8 cellular contexts compared by ENCODE assay signal in the genomic region with DNA sequence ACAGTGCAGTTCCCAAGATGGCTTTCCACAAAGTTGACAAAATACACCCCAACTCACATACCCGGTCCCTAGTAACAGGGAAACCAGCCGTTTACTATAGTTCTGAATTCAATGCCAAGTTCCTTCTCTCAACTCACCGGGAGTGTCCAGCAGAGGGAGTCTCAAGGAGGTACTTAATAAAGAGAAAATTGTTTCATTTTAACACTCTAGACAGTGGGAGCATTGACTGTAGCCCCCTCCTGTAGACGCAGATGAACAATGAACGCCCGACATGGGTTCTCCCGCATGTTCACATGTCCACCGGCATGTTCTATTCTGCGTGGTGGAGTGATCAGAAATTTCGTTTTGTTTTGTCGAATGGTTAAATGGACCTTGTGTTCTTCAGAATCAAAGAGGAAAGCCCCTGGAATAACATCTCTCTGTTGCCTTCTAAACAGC. TPM values are rescaled to one million over a fixed set of nuclear protein-coding genes. Genes with fewer than 3 reads are reported as not detected.
DNase-seq lines count a peak whose midpoint lies in the region; ATAC-seq and TF ChIP-seq lines count a peak whose summit lies in the region.

No MANE protein-coding gene starts in this region.

- TF ChIP-seq CTCF in WERI-Rb-1 (IDR thresholded peaks at IDR 0.05; ENCODE audit: low read depth, low read length) (peak; percentile 48), chondrocyte (IDR thresholded peaks at IDR 0.05) (peak; percentile 89)

- no peaks in the 10 kb centered on the region for H3K9me3 ChIP-seq in WERI-Rb-1 (ENCODE audit: severe bottlenecking)

- peak overlapping the region; percentile 92 for H3K4me3 Mint-ChIP-seq in chondrocyte (ENCODE audit: unreplicated experiment)

- H3K36me3 ChIP-seq in WERI-Rb-1, result peaks cover 35% of the 10 kb centered on the region

- DNase-seq in D341Med (ENCODE audit: low spot score), result peak; percentile 61
- peak; percentile 79 for DNase-seq in H4 (ENCODE audit: low spot score)
- peak; percentile 70 for DNase-seq in NCI-H2107 treated with DMSO at 0.1 percent for 48 hours (lab: John Stamatoyannopoulos, UW; ENCODE audit: unreplicated experiment)
- DNase-seq in WERI-Rb-1, result peak; percentile 60
- no peak for DNase-seq in chondrocyte (ENCODE audit: low spot score)
- DNase-seq in kidney tubule cell (ENCODE audit: low spot score), result peak; percentile 81
- DNase-seq in stimulated activated CD4-positive, alpha-beta T cell treated with anti-CD3 and anti-CD28 coated beads, Interleukin-12 subunit alpha, Interleukin-12 subunit beta, amount 100 ng/mL, for 48 hours (ENCODE audit: low read depth in 2 of 3, low spot score in 1 of 3), result peak; percentile 28 to 53 (median 38)

- H3K36me3 Mint-ChIP-seq in chondrocyte (ENCODE audit: low read depth), result no peaks in the 10 kb centered on the region

- H3K27ac Mint-ChIP-seq in chondrocyte (ENCODE audit: unreplicated experiment), result peak overlapping the region; percentile 99

- no peaks in the 10 kb centered on the region for H3K9me3 Mint-ChIP-seq in chondrocyte (ENCODE audit: low read depth)

- ATAC-seq in GM18873 (IDR thresholded peaks at IDR 0.05; ENCODE audit: low FRiP score, unreplicated experiment), result no peak

- H3K27me3 ChIP-seq in WERI-Rb-1 (ENCODE audit: insufficient read depth, low read depth, severe bottlenecking), result no peaks in the 10 kb centered on the region

- peak overlapping the region; percentile 91 for H3K27ac ChIP-seq in WERI-Rb-1

- H3K4me3 ChIP-seq in WERI-Rb-1 (ENCODE audit: low read depth, low read length), result peak overlapping the region; percentile 84

- H3K4me1 Mint-ChIP-seq in chondrocyte (ENCODE audit: low read depth), result peaks cover 59% of the 10 kb centered on the region

- no peaks in the 10 kb centered on the region for H3K27me3 Mint-ChIP-seq in chondrocyte (ENCODE audit: low read depth)

RNA-seq across cellular contexts. Expression of gene HIPK2, which starts 1.9 kb away (rescaled TPM):
- total RNA-seq in H4 (2014; rRNA removed; shearing (Covaris generic)), result 12.5 and 15.4 TPM in 2 replicates
- total RNA-seq in chondrocyte, result 71.2 to 75.6 TPM (median 72.3 TPM) in 3 replicates

RNA-seq across cellular contexts. Expression of gene TBXAS1, which starts 53.2 kb away (rescaled TPM):
- total RNA-seq in H4 (2014; rRNA removed; shearing (Covaris generic)), result 14.5 and 16.8 TPM in 2 replicates
- 2.4 to 4.7 TPM (median 2.5 TPM) in 3 replicates for total RNA-seq in chondrocyte
